ENCODE assay signal across 8 cellular contexts in the genomic region with DNA sequence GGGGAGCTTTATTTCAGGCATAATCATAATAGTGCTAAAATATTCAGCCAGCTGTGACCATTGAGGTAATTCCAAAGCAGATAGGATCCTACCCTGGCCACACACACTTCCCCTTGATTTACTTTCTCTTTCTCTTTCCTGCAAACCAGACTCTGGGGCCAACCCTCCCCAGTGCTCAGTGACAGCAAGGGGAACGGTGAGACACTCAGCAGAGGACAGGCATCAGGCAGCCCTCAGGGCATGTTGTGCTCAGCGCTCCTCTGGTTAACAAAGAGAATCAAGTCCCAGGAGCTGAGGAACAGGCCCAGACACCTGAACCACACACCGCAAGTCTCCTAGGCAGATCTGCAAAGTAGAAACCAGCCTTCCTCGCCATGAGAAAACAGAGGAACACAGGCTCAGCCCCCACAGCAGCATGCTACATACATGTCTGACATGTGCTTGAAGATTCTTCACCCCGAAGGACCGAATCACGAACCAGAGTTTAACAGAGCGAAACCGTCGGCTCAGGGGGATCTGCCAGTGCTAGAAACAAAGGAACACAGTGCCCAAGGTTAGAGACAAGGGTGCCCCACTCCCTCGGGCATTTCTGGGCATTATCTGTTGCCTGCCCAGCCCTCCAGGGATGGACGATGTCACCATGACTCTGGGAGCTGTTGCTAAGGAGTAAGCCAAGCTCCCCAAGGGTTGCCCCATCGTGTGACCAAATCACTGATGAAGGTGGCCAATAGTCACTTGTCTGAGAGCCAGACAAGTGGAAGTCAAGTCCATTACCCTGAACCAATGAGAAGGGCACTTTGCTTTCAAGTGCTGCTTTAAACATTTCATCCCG. TPM values are rescaled to one million over a fixed set of nuclear protein-coding genes. Genes with fewer than 3 reads are reported as not detected.
DNase-seq lines count a peak whose midpoint lies in the region; ATAC-seq and TF ChIP-seq lines count a peak whose summit lies in the region.

No MANE protein-coding gene starts in this region.

- TF ChIP-seq EP300 in suprapubic skin (IDR thresholded peaks at IDR 0.05), result no peak

- peak overlapping the region; percentile 1; the same call in 1 of the 2 replicates for H3K9ac ChIP-seq in MM.1S (ENCODE audit: low read length)

- ATAC-seq in GM18499 (IDR thresholded peaks at IDR 0.05; ENCODE audit: insufficient read depth, unreplicated experiment), result peak; percentile 92
- ATAC-seq in GM21786 (IDR thresholded peaks at IDR 0.05; ENCODE audit: unreplicated experiment), result peak; percentile 99
- peak; percentile 93 to 99 (median 98) for ATAC-seq in natural killer cell

- H3K4me1 Mint-ChIP-seq in natural killer cell, result peaks cover 16 to 18% of the 10 kb centered on the region in 2 donors

- no peaks in the 10 kb centered on the region for H3K9me3 ChIP-seq in MM.1S (replicated peaks; ENCODE audit: insufficient read depth, low read length)
- H3K9me3 ChIP-seq in suprapubic skin, result no peaks in the 10 kb centered on the region

- H2AFZ ChIP-seq in MM.1S (ENCODE audit: low read length), result peak overlapping the region; percentile 60

- H3F3A ChIP-seq in MM.1S (ENCODE audit: insufficient read depth, low read length), result no peaks in the 10 kb centered on the region

- no peaks in the 10 kb centered on the region for H3K9me2 ChIP-seq in MM.1S (replicated peaks; ENCODE audit: insufficient read depth, low read length)

- H3K4me1 ChIP-seq in MM.1S (ENCODE audit: low read length), result peaks cover 14% of the 10 kb centered on the region
- H3K4me1 ChIP-seq in suprapubic skin, result no peaks in the 10 kb centered on the region

- H3K27ac Mint-ChIP-seq in natural killer cell, result peak overlapping the region; percentile 82 to 87

- no peaks in the 10 kb centered on the region for H3K27me3 Mint-ChIP-seq in natural killer cell (ENCODE audit: low read depth in 2 of 2)

- no peaks in the 10 kb centered on the region for H4K20me1 ChIP-seq in MM.1S (ENCODE audit: insufficient read depth, low read length)

- H3K4me3 ChIP-seq in MM.1S (ENCODE audit: low read length) (peak overlapping the region; percentile 29), suprapubic skin (no peak overlapping the region)

- no peak for TF ChIP-seq POLR2A in suprapubic skin (IDR thresholded peaks at IDR 0.05)

- peak overlapping the region; percentile 71 for H3K4me3 Mint-ChIP-seq in natural killer cell

- H3K79me2 ChIP-seq in MM.1S (ENCODE audit: low read length), result no peaks in the 10 kb centered on the region

- intact Hi-C loops in natural killer cell (cut with micrococcal nuclease), result no loop called here

- peak overlapping the region; percentile 44 for H3K4me2 ChIP-seq in MM.1S (ENCODE audit: low read depth, low read length)

- H3K36me3 ChIP-seq in MM.1S (replicated peaks; ENCODE audit: insufficient read depth, low read length) (no peaks in the 10 kb centered on the region), suprapubic skin (no peaks in the 10 kb centered on the region)

- peak; percentile 80 for DNase-seq in MM.1S
- DNase-seq in activated effector memory CD4-positive, alpha-beta T cell treated with Interleukin-2 at 50 U/mL for 16 hours, result peak; percentile 12
- DNase-seq in natural killer cell, result peak; percentile 34
- DNase-seq in NCI-H146 (lab: John Stamatoyannopoulos, UW), result no peak
- no peak for DNase-seq in suprapubic skin (ENCODE audit: low spot score in 2 of 2)
- no peak for DNase-seq in NCI-H774 (lab: John Stamatoyannopoulos, UW)

- no peaks in the 10 kb centered on the region for H3K9me3 Mint-ChIP-seq in natural killer cell

- H3K27me3 ChIP-seq in MM.1S (replicated peaks; ENCODE audit: insufficient read depth, low read length), result no peaks in the 10 kb centered on the region
- H3K27me3 ChIP-seq in suprapubic skin, result no peaks in the 10 kb centered on the region

- no peak for TF ChIP-seq CTCF in MM.1S (IDR thresholded peaks at IDR 0.05; ENCODE audit: low read length)
- TF ChIP-seq CTCF in natural killer cell (IDR thresholded peaks at IDR 0.05), result no peak
- TF ChIP-seq CTCF in suprapubic skin (IDR thresholded peaks at IDR 0.05), result no peak

- WGBS in suprapubic skin, result 60% methylated on average over 10 of the region's 14 CpGs

- no peaks in the 10 kb centered on the region for H3K36me3 Mint-ChIP-seq in natural killer cell

- H3K27ac ChIP-seq in MM.1S (ENCODE audit: low read length), result peak overlapping the region; percentile 31
- no peak overlapping the region for H3K27ac ChIP-seq in suprapubic skin

RNA-seq across cellular contexts. Expression of gene HDC, which starts 17.5 kb away (rescaled TPM):
- total RNA-seq in natural killer cell (100 to 1,000 TPM in 1 of 3 donors, 1 to 10 TPM in 1, under 1 TPM in 1; 0.14 to 494 (median 9.5) TPM), suprapubic skin (under 1 TPM in 2 of 4 donors, not detected in 2; 0.36 to 0.81 TPM)

Comparison
In these comparisons a context has a peak if more than half of its experiments do, and no peak if none do; other contexts are left out.
1. DNase-seq: peak in MM.1S (single experiment), activated effector memory CD4-positive, alpha-beta T cell treated with Interleukin-2 at 50 U/mL for 16 hours (single experiment) and natural killer cell (single experiment); none in NCI-H146 (single experiment), suprapubic skin (0 of 2) and NCI-H774 (single experiment).
2. Peak in every context shown above with its lines, with median percentiles within 50 percentile points of each other: ATAC-seq.